ENCODE assay signal across 1 cellular context in the genomic region with DNA sequence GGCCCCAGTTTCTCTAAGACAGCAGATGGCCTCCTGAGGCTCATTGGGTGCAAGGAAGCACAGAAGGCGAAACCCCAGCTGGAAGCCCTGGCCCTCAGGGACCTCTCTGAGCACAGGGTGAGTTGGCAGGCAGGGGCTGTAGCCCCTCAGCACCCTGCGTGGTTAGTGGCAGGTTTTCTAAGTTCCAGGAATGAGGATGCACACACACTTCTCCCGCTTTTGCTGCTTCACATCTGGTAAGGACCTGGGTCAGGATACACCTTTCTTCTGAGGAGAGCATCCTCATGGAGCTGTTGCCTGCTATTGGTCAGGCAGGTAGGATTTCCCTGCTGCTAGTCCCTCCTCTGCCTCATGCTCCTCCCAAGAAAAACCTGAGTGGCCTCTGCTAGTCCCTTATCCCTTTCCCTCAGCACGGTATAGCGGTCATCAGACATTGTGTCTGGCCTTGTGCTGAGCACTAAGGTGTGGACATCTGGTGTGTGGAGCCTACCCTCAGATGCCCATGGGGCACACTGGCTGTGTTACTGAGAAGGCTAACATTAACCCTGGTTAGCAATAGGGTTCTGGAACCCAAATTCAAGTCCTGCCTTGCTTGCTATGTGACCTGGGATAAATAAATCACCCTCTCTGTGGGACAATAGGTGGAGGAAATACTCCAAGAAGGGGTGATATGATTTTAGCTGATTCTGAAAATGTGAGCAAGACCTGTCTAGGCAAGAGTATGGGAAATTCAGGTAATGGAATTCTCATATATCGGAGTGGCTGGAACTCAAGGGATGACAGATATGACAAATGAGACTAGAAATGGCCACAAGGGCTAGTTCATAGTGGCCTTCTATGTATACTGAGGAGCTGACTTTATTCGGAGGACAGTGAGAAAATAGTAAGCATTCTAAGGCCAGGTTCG.
TF ChIP-seq lines count a peak whose summit lies in the region.

No MANE protein-coding gene starts in this region.

TF ChIP-seq in endothelial cell of umbilical vein, 7 proteins besides CTCF, POLR2A, EP300 and RAD21 (continued from another document):
- no peak for TF ChIP-seq EZH2 (IDR thresholded peaks at IDR 0.05; ENCODE audit: borderline replicate concordance, low read depth, low read length, severe bottlenecking)
